In genomic region chr16:68843482-68844210, GRCh38 we compare ENCODE assay signal across 8 cellular contexts. TPM values are rescaled to one million over a fixed set of nuclear protein-coding genes. Genes with fewer than 3 reads are reported as not detected.
DNase-seq lines count a peak whose midpoint lies in the region; ATAC-seq, FAIRE-seq and TF ChIP-seq lines count a peak whose summit lies in the region.

TANGO6 (plus strand) TSS chr16:68843531; CDS start chr16:68843618, 87 bp downstream.

- POLR2A ChIA-PET in HepG2 (lab: Yijun Ruan, JAX): interaction anchor here (0.6 to 2.1 kb wide), 9 partner anchors 10 to 315 kb away, joined by 3 to 7 read pairs (median 4); partner anchors contain the start of genes CHTF8 and UTP4

- intact Hi-C loops in HepG2 (cut with micrococcal nuclease; ENCODE audit: unreplicated experiment): loop anchor here (1.0 to 10.0 kb wide), 2 partner anchors 139 to 151 kb away; no protein-coding TSS in a partner anchor

- TF ChIP-seq EP300 in HepG2 (IDR thresholded peaks at IDR 0.05; ENCODE audit: low read depth in 2 of 2, low read length in 2 of 2): 0 out of 4 replicates have a peak, but pooled peaks of 1 of the 2 experiments have one; percentile 22
- TF ChIP-seq EP300 in HepG2 (CRISPR knock-in tag; IDR thresholded peaks at IDR 0.05; ENCODE audit: borderline replicate concordance): no peak

- H3K9me3 ChIP-seq in BLaER1 treated with 17β-estradiol and CSF1 and Interleukin-3, amounts not matched to agents 10 nM and 100 nM (replicated peaks in 1 of 11): no peaks in the 10 kb centered on the region
- no peaks in the 10 kb centered on the region for H3K9me3 ChIP-seq in HepG2 (ENCODE audit: low read length)

- H3K4me3 ChIP-seq in BLaER1 treated with 17β-estradiol and CSF1 and Interleukin-3, amounts not matched to agents 10 nM and 100 nM: peak within 1 kb of the TSS; percentile 74 to 93 (median 80)
- peak within 1 kb of the TSS; percentile 75 to 97 (median 91) for H3K4me3 ChIP-seq in HepG2 (replicated peaks in 1 of 3; ENCODE audit: insufficient read depth in 1 of 3, low read depth in 2 of 3, low read length in 3 of 3)

- peak; percentile 89 for ATAC-seq in GM19324 (IDR thresholded peaks at IDR 0.05; ENCODE audit: low FRiP score, unreplicated experiment)
- ATAC-seq in HG03469 (IDR thresholded peaks at IDR 0.05; ENCODE audit: unreplicated experiment): peak; percentile 60
- peak; percentile 97 for ATAC-seq in HepG2

- peak; percentile 86 for DNase-seq in NCI-H748 (lab: John Stamatoyannopoulos, UW; ENCODE audit: unreplicated experiment)
- DNase-seq in activated CD4-positive, alpha-beta T cell treated with anti-CD3 and anti-CD28 coated beads, Interleukin-2, amount 50 U/mL, for 1 hour: peak; percentile 91
- DNase-seq in dermis blood vessel endothelial cell: peak; percentile 84
- DNase-seq in HepG2 (ENCODE audit: low spot score): peak; percentile 85
- peak; percentile 96 for DNase-seq in stimulated activated CD4-positive, alpha-beta T cell treated with anti-CD3 and anti-CD28 coated beads, Interleukin-4, amount 100 ng/mL, for 24 hours

- peaks cover 6 to 17% (median 8%) of the 10 kb centered on the region in 10 experiments; a peak in 18 of 20 replicates for H3K4me1 ChIP-seq in BLaER1 treated with 17β-estradiol and CSF1 and Interleukin-3, amounts not matched to agents 10 nM and 100 nM
- peaks cover 27% of the 10 kb centered on the region for H3K4me1 ChIP-seq in HepG2 (ENCODE audit: insufficient read depth, low read length)

- CTCF ChIA-PET in HepG2 (lab: Yijun Ruan, JAX; ENCODE audit: low intra/inter-chr PET ratio, low total read pairs): interaction anchor here (0.7 to 1.7 kb wide), 6 partner anchors 95 to 315 kb away, joined by 3 to 6 read pairs (median 4); no protein-coding TSS in a partner anchor

- TF ChIP-seq POLR2A in HepG2 (IDR thresholded peaks at IDR 0.05; ENCODE audit: insufficient read depth in 1 of 2, low read depth in 2 of 2, low read length in 2 of 2): peak; percentile 85 to 94

- in situ Hi-C loops in HepG2 (cut with HindIII; ENCODE audit: extremely low pct_ligation_motif_present, low pct_unique_long_range_greater_than_20kb): loop anchor here (5.0 kb wide), 1 partner anchor 279 kb away; no protein-coding TSS in a partner anchor

- peak; percentile 55 for FAIRE-seq in HepG2 (lab: Jason Lieb, UNC)

- H3K9ac ChIP-seq in BLaER1 treated with 17β-estradiol and CSF1 and Interleukin-3, amounts not matched to agents 10 nM and 100 nM: peak within 1 kb of the TSS; percentile 88 to 99 (median 92)
- H3K9ac ChIP-seq in HepG2 (ENCODE audit: insufficient read depth, low read depth, low read length): peak within 1 kb of the TSS; percentile 91

- peaks cover 0 to 24% (median 0%) of the 10 kb centered on the region in 11 experiments; a peak in 5 of 22 replicates for H4K20me1 ChIP-seq in BLaER1 treated with 17β-estradiol and CSF1 and Interleukin-3, amounts not matched to agents 10 nM and 100 nM
- H4K20me1 ChIP-seq in HepG2 (ENCODE audit: insufficient read depth, low read length): no peaks in the 10 kb centered on the region

- H3K4me2 ChIP-seq in BLaER1 treated with 17β-estradiol and CSF1 and Interleukin-3, amounts not matched to agents 10 nM and 100 nM: peak within 1 kb of the TSS; percentile 73 to 95 (median 87)
- peak within 1 kb of the TSS; percentile 91 for H3K4me2 ChIP-seq in HepG2 (ENCODE audit: low read depth, low read length)

- TSS peak; percentile 74 for BruUV-seq in HepG2 (replicated peaks; lab: Mats Ljungman, UMichigan)

- H3K27me3 ChIP-seq in BLaER1 treated with 17β-estradiol and CSF1 and Interleukin-3, amounts not matched to agents 10 nM and 100 nM: no peaks in the 10 kb centered on the region
- H3K27me3 ChIP-seq in HepG2 (ENCODE audit: control insufficient read depth in 1 of 2, insufficient read depth in 2 of 2, low read length in 2 of 2): no peaks in the 10 kb centered on the region; a peak in 2 of 5 replicates

- H3K36me3 ChIP-seq in BLaER1 treated with 17β-estradiol and CSF1 and Interleukin-3, amounts not matched to agents 10 nM and 100 nM: no peaks in the 10 kb centered on the region; a peak in 2 of 22 replicates
- no peaks in the 10 kb centered on the region for H3K36me3 ChIP-seq in HepG2 (replicated peaks in 1 of 2; ENCODE audit: control insufficient read depth in 1 of 2, insufficient read depth in 2 of 2, low read length in 2 of 2)

- peak; percentile 88 for TF ChIP-seq CTCF in HepG2 (CRISPR knock-in tag; IDR thresholded peaks at IDR 0.05)

- under 1% methylated on average over 32 of the region's 55 CpGs for WGBS in HepG2 (ENCODE audit: low lambda C conversion rate)

- peak within 1 kb of the TSS; percentile 69 for H2AFZ ChIP-seq in HepG2 (ENCODE audit: low read length)

- peak; percentile 53 for TF ChIP-seq RAD21 in HepG2 (CRISPR knock-in tag; IDR thresholded peaks at IDR 0.05)

- H3K27ac ChIP-seq in BLaER1 treated with 17β-estradiol and CSF1 and Interleukin-3, amounts not matched to agents 10 nM and 100 nM: peak within 1 kb of the TSS; percentile 74 to 99 (median 93)
- H3K27ac ChIP-seq in HepG2 (ENCODE audit: extremely low read length, insufficient read depth, low read length): peak within 1 kb of the TSS; percentile 87

- H3K79me2 ChIP-seq in HepG2 (ENCODE audit: insufficient read depth, low read length): no peaks in the 10 kb centered on the region

TF ChIP-seq in HepG2, 621 proteins besides CTCF, POLR2A, EP300 and RAD21 (continues in another document):
- TF ChIP-seq TEF (CRISPR knock-in tag; IDR thresholded peaks at IDR 0.05): peak; percentile 47
- no peak for TF ChIP-seq ZNF740 (CRISPR knock-in tag; IDR thresholded peaks at IDR 0.05)
- TF ChIP-seq NAIF1 (CRISPR knock-in tag; IDR thresholded peaks at IDR 0.05; ENCODE audit: borderline replicate concordance): peak; percentile 85; the same call in 1 of the 2 replicates
- TF ChIP-seq MED1 (CRISPR knock-in tag; IDR thresholded peaks at IDR 0.05): peak; percentile 33
- TF ChIP-seq AGO2 (optimal IDR thresholded peaks at IDR 0.05; ENCODE audit: low read depth, low read length): peak; percentile 52
- peak; percentile 50; the same call in 1 of the 2 replicates for TF ChIP-seq ZXDC (CRISPR knock-in tag; IDR thresholded peaks at IDR 0.05)
- TF ChIP-seq KLF15 (CRISPR knock-in tag; IDR thresholded peaks at IDR 0.05; ENCODE audit: borderline replicate concordance): peak; percentile 82; the same call in 1 of the 2 replicates

RNA-seq across cellular contexts. Expression of gene TANGO6, which starts in this region (rescaled TPM):
- total RNA-seq in dermis blood vessel endothelial cell (17.1 and 37.8 TPM in 2 replicates), HepG2 (2016; rRNA removed; fragmentation: Illumina TruSeq; extraction: Trizol) (13.3 and 15.3 TPM in 2 replicates)
- 14.8 and 17.2 TPM in 2 replicates for total RNA-seq in HepG2 (2016; cell fraction: cytosol; rRNA removed; fragmentation: Illumina TruSeq; extraction: Trizol; ENCODE audit: low read depth)
- 13.7 and 14.2 TPM in 2 replicates for total RNA-seq in HepG2 (2016; cell fraction: insoluble cytoplasmic fraction; rRNA removed; fragmentation: Illumina TruSeq; extraction: Trizol)
- total RNA-seq in HepG2 (2016; cell fraction: membrane; rRNA removed; fragmentation: Illumina TruSeq; extraction: Trizol): 9.3 and 11.0 TPM in 2 replicates
- 16.2 and 19.2 TPM in 2 replicates for total RNA-seq in HepG2 (2016; cell fraction: nucleus; rRNA removed; fragmentation: Illumina TruSeq; extraction: Trizol)
- polyA plus RNA-seq in HepG2 (2011; rRNA removed): 6.6 and 7.2 TPM in 2 replicates
- polyA plus RNA-seq in HepG2 (2011; cell fraction: cytosol; rRNA removed): 4.1 and 5.0 TPM in 2 replicates
- polyA plus RNA-seq in HepG2 (2011; cell fraction: nucleus; rRNA removed): 5.8 and 10.1 TPM in 2 replicates
- polyA plus RNA-seq in HepG2 (2012): 5.7 and 6.7 TPM in 2 replicates
- polyA plus RNA-seq in HepG2 (2016; cell fraction: cytosol; fragmentation: Illumina TruSeq; extraction: Trizol; ENCODE audit: low read depth): 0.63 and 0.68 TPM in 2 replicates
- 7.7 and 7.8 TPM in 2 replicates for polyA plus RNA-seq in HepG2 (2016; cell fraction: insoluble cytoplasmic fraction; fragmentation: Illumina TruSeq; extraction: Trizol; ENCODE audit: low read depth)
- polyA plus RNA-seq in HepG2 (2016; cell fraction: membrane; fragmentation: Illumina TruSeq; extraction: Trizol; ENCODE audit: low read depth): 1.3 and 1.7 TPM in 2 replicates
- 6.0 and 6.4 TPM in 2 replicates for polyA plus RNA-seq in HepG2 (2016; cell fraction: nucleus; fragmentation: Illumina TruSeq; extraction: Trizol; ENCODE audit: insufficient read depth, low read depth)
- 85.5 and 144 TPM in 2 replicates for polyA minus RNA-seq in HepG2 (2011; rRNA and poly(A)+ RNA removed; ENCODE audit: low replicate concordance)
- polyA minus RNA-seq in HepG2 (2011; cell fraction: cytosol; rRNA and poly(A)+ RNA removed): 17.1 and 17.6 TPM in 2 replicates
- polyA minus RNA-seq in HepG2 (2011; cell fraction: nucleus; rRNA and poly(A)+ RNA removed): 40.7 and 56.8 TPM in 2 replicates

Comparison
In these comparisons a context has a peak if more than half of its experiments do, and no peak if none do; other contexts are left out.
1. Peak in every context shown above with its lines: DNase-seq, ATAC-seq, H3K4me3 ChIP-seq and H3K27ac ChIP-seq.